ENCODE assay signal across 30 cellular contexts in the genomic region with DNA sequence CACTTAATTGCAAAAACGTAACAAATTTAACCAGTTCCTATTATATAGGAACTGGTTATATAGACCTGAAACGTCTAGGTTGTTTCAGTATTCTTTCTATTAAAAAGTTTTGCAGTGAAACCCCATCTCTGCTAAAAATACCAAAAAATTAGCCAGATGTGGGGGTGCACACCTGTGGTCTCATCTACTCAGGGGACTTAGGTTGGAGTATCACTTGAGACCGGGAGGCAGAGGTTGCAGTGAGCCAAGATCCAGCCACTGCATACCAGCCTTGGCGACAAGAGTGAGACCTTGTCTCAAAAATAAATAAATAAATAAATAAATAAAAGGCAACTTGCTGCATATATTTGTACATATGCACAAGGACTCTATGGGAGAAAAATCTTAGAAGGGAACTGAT.
"Had no signal": no experiment of that assay in that cellular context is flagged by ENCODE, and none has a peak within 500 bp of the region (broad histone marks: within the 10 kb centered on the region; RNA-seq: fewer than 3 reads in every experiment).

No MANE protein-coding gene starts in this region.

- H3K27me3 ChIP-seq: adrenal gland, ascending aorta, body of pancreas, brain microvascular endothelial cell, breast epithelium, cardiac muscle cell had no signal

- H3K4me3 ChIP-seq: adrenal gland, ascending aorta, body of pancreas, breast epithelium, cardiac muscle cell had no signal

- ATAC-seq: activated naive CD4-positive, alpha-beta T cell treated with anti-CD3 and anti-CD28 coated beads, Interleukin-2, amount 50 U/mL, for 72 hours; activated naive CD8-positive, alpha-beta T cell treated with anti-CD3 and anti-CD28 coated beads, Interleukin-2, amount 50 U/mL, for 24 hours; activated T-cell treated with anti-CD3 and anti-CD28 coated beads, Interleukin-2, amount 50 U/mL, for 4 hours; activated T-cell treated with anti-CD3 and anti-CD28 coated beads, Interleukin-2, amount 50 U/mL, for 72 hours; activated T-helper 17 cell treated with anti-CD3 and anti-CD28 coated beads, Interleukin-2, amount 50 U/mL, for 72 hours; body of pancreas had no signal

- H3K36me3 ChIP-seq: adrenal gland, ascending aorta, brain microvascular endothelial cell, cardiac muscle cell had no signal

- H3K9me3 ChIP-seq: ascending aorta, body of pancreas, breast epithelium had no signal

- H3K4me1 ChIP-seq: ascending aorta, body of pancreas, breast epithelium had no signal

- DNase-seq: activated effector memory CD4-positive, alpha-beta T cell treated with anti-CD3 and anti-CD28 coated beads, Interleukin-2, amount 50 U/mL, for 16 hours; activated effector memory CD4-positive, alpha-beta T cell treated with Interleukin-2 at 50 U/mL for 16 hours; activated gamma-delta T cell; activated gamma-delta T cell treated with Interleukin-2 at 50 U/mL for 16 hours; activated naive CD4-positive, alpha-beta T cell; activated naive CD4-positive, alpha-beta T cell treated with anti-CD3 and anti-CD28 coated beads for 36 hours; activated naive CD4-positive, alpha-beta T cell treated with anti-CD3 and anti-CD28 coated beads, Interleukin-2, amount 10 ng/mL, durations not matched to agents 7 days and 5 days; activated naive CD4-positive, alpha-beta T cell treated with anti-CD3 and anti-CD28 coated beads, Interleukin-2, amount 50 U/mL, for 16 hours; activated naive CD4-positive, alpha-beta T cell treated with Interleukin-2 at 50 U/mL for 16 hours; activated naive CD8-positive, alpha-beta T cell treated with anti-CD3 and anti-CD28 coated beads for 36 hours; activated naive CD8-positive, alpha-beta T cell treated with anti-CD3 and anti-CD28 coated beads, Interleukin-2, amount 10 ng/mL, durations not matched to agents 7 days and 5 days; activated naive CD8-positive, alpha-beta T cell treated with anti-CD3 and anti-CD28 coated beads, Interleukin-2, amount 50 U/mL, for 24 hours; activated T-cell treated with anti-CD3 and anti-CD28 coated beads, Interleukin-2, amount 50 U/mL, for 4 hours; activated T-cell treated with anti-CD3 and anti-CD28 coated beads, Interleukin-2, amount 50 U/mL, for 48 hours; activated T-cell treated with anti-CD3 and anti-CD28 coated beads, Interleukin-2, amount 50 U/mL, for 72 hours; adrenal gland; amniotic stem cell; amygdala; anterior cingulate cortex; aorta; body of pancreas; brain microvascular endothelial cell; caudate nucleus; central memory CD4-positive, alpha-beta T cell; cerebellar nuclear complex had no signal

- H3K27ac ChIP-seq: adrenal gland, ascending aorta, body of pancreas, brain microvascular endothelial cell, breast epithelium, cardiac muscle cell had no signal
